Comparison of ENCODE assay signal across 1 cellular context in the genomic region with DNA sequence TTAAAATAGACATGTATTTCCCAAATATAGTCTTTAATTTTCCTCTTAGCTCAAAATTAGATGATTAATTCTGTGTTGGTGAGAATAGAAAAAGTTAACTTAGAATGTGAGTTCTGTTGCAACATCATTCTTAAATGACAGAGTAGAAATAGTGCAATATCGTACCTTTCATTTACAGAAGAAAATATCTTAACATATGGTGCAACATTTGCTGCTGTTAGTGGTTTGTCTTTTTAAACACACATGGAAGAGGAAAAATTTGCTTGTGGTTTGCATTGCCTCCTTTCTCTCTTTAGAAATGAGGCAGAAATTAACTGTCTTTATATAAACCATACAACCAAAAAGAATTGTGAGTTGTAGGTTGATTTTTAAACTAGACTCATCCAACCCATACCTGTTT.
TF ChIP-seq lines count a peak whose summit lies in the region.

No MANE protein-coding gene starts in this region.

TF ChIP-seq in K562, 482 proteins besides CTCF, POLR2A, EP300 and RAD21:
- TF ChIP-seq ZKSCAN1 (IDR thresholded peaks at IDR 0.05; ENCODE audit: low read depth, low read length) (no peak), CEBPB (tag; IDR thresholded peaks at IDR 0.05) (peak; percentile 16; the same call in 1 of the 2 replicates)
